ENCODE assay signal across 7 cellular contexts in genomic region chr6:44072959-44073611, GRCh38. TPM values are rescaled to one million over a fixed set of nuclear protein-coding genes. Genes with fewer than 3 reads are reported as not detected.
DNase-seq lines count a peak whose midpoint lies in the region; ATAC-seq and TF ChIP-seq lines count a peak whose summit lies in the region.

No MANE protein-coding gene starts in this region.

- POLR2A ChIA-PET in activated B cell treated with CpG ODN at 0.5 μM for 24 hours (lab: Charles Lee) = interaction anchor here (1.0 to 1.4 kb wide), 3 partner anchors 302 to 406 kb away, joined by 3 to 6 read pairs (median 3); partner anchors contain the start of gene VEGFA

- H3K4me3 Mint-ChIP-seq in activated B cell treated with CpG ODN at 0.5 μM for 24 hours = peak overlapping the region; percentile 92

- peak; percentile 49 for DNase-seq in activated B cell treated with CpG ODN at 0.5 μM for 24 hours
- DNase-seq in dedifferentiated amniotic fluid mesenchymal stem cell (ENCODE audit: extremely low spot score) = peak; percentile 82
- peak; percentile 74 to 82 for DNase-seq in lung microvascular endothelial cell (ENCODE audit: low read depth in 2 of 2)
- peak; percentile 50 for DNase-seq in stimulated activated CD8-positive, alpha-beta memory T cell treated with anti-CD3 and anti-CD28 coated beads, Interleukin-12 subunit alpha, Interleukin-12 subunit beta, amount 100 ng/mL, for 4 hours (ENCODE audit: low read depth)
- no peak for DNase-seq in HUDEP-2 (lab: John Stamatoyannopoulos, UW; ENCODE audit: unreplicated experiment in 76 of 76)

- CTCF ChIA-PET in activated B cell treated with CpG ODN at 0.5 μM for 24 hours (lab: Charles Lee) = interaction anchor here (1.3 to 4.0 kb wide), 5 partner anchors 286 to 465 kb away, joined by 3 to 50 read pairs (median 27); partner anchors contain the start of gene VEGFA

- TF ChIP-seq CTCF in activated B cell treated with CpG ODN at 0.5 μM for 24 hours (IDR thresholded peaks at IDR 0.05) = no peak

- no peaks in the 10 kb centered on the region for H3K36me3 Mint-ChIP-seq in activated B cell treated with CpG ODN at 0.5 μM for 24 hours (ENCODE audit: low read depth)

- H3K27ac Mint-ChIP-seq in activated B cell treated with CpG ODN at 0.5 μM for 24 hours = peak overlapping the region; percentile 41

- intact Hi-C loops in activated B cell treated with CpG ODN at 0.5 μM for 24 hours (cut with micrococcal nuclease) = loop anchor here (5.0 kb wide), 1 partner anchor 71 kb away; no protein-coding TSS in a partner anchor

- no peaks in the 10 kb centered on the region for H3K9me3 Mint-ChIP-seq in activated B cell treated with CpG ODN at 0.5 μM for 24 hours

- H3K4me1 Mint-ChIP-seq in activated B cell treated with CpG ODN at 0.5 μM for 24 hours = peaks cover 20% of the 10 kb centered on the region

- H3K27me3 Mint-ChIP-seq in activated B cell treated with CpG ODN at 0.5 μM for 24 hours = peaks cover 26% of the 10 kb centered on the region

- peak; percentile 64 for ATAC-seq in GM19035 (IDR thresholded peaks at IDR 0.05; ENCODE audit: unreplicated experiment)
- ATAC-seq in HG03175 (IDR thresholded peaks at IDR 0.05; ENCODE audit: unreplicated experiment) = peak; percentile 59
- ATAC-seq in activated B cell treated with CpG ODN at 0.5 μM for 24 hours (ENCODE audit: low read depth) = peak; percentile 75

RNA-seq across cellular contexts. Expression of gene MRPL14, which starts 54.2 kb away (rescaled TPM):
- 40.5 and 45.5 TPM in 2 replicates for total RNA-seq in activated B cell treated with CpG ODN at 0.5 μM for 24 hours
- total RNA-seq in lung microvascular endothelial cell = 65.4 and 67.1 TPM in 2 replicates

RNA-seq across cellular contexts. Expression of gene TMEM63B, which starts 54.3 kb away (rescaled TPM):
- total RNA-seq in activated B cell treated with CpG ODN at 0.5 μM for 24 hours (12.3 and 13.9 TPM in 2 replicates), lung microvascular endothelial cell (11.3 and 21.2 TPM in 2 replicates)

Comparison
In these comparisons a context has a peak if more than half of its experiments do, and no peak if none do; other contexts are left out.
1. DNase-seq: peak in activated B cell treated with CpG ODN at 0.5 μM for 24 hours (single experiment), dedifferentiated amniotic fluid mesenchymal stem cell (single experiment), lung microvascular endothelial cell (2 of 2) and stimulated activated CD8-positive, alpha-beta memory T cell treated with anti-CD3 and anti-CD28 coated beads, Interleukin-12 subunit alpha, Interleukin-12 subunit beta, amount 100 ng/mL, for 4 hours (single experiment); none in HUDEP-2 (0 of 76).
2. Peak in every context shown above with its lines, with median percentiles within 50 percentile points of each other: ATAC-seq.